In genomic region chr7:149761307-149761706, GRCh38 we compare ENCODE assay signal across 35 cellular contexts. TPM values are rescaled to one million over a fixed set of nuclear protein-coding genes. Genes with fewer than 3 reads are reported as not detected.
DNase-seq lines count a peak whose midpoint lies in the region; ATAC-seq, FAIRE-seq and TF ChIP-seq lines count a peak whose summit lies in the region.
"Had no signal": no experiment of that assay in that cellular context is flagged by ENCODE, and none has a peak within 500 bp of the region (broad histone marks: within the 10 kb centered on the region; RNA-seq: fewer than 3 reads in every experiment).

No MANE protein-coding gene starts in this region.

- TF ChIP-seq POLR2A in K562 (conservative IDR thresholded peaks at IDR 0.05) (no peak), spleen (IDR thresholded peaks at IDR 0.05) (no peak)

- peak; percentile 22; the same call in 1 of the 2 replicates for TF ChIP-seq EP300 in K562 (IDR thresholded peaks at IDR 0.05; ENCODE audit: low read length)

- peak overlapping the region; percentile 53; the same call in 1 of the 2 replicates for H3K4me2 ChIP-seq in K562 (ENCODE audit: insufficient read depth, low read length)
- H3K4me2 ChIP-seq: A549; BLaER1; BLaER1 treated with 17β-estradiol and CSF1 and Interleukin-3, amounts not matched to agents 10 nM and 100 nM had no signal

- H2AFZ ChIP-seq in K562 (ENCODE audit: low read depth, low read length): peak overlapping the region; percentile 27

- WGBS in K562 (ENCODE audit: insufficient coverage, low coverage, missing lambda C conversion rate): 34% methylated on average over 3 of the region's 5 CpGs
- 80 to 90% (median 85%) methylated on average over 5 of the region's 5 CpGs for WGBS in spleen, 5 donors

- TF ChIP-seq CTCF in K562 (IDR thresholded peaks at IDR 0.05 in 2 of 3, conservative IDR thresholded peaks at IDR 0.05 in 1 of 3; ENCODE audit: insufficient read depth in 2 of 3, low read depth in 1 of 3, low read length in 3 of 3): no peak
- no peak for TF ChIP-seq CTCF in spleen (IDR thresholded peaks at IDR 0.05 in 8 of 11, conservative IDR thresholded peaks at IDR 0.05 in 3 of 11)
- no peak for TF ChIP-seq CTCF in foreskin keratinocyte (conservative IDR thresholded peaks at IDR 0.05)

- CTCF ChIA-PET in K562 (lab: Yijun Ruan, JAX; ENCODE audit: low intra/inter-chr PET ratio): interaction anchor here (1.1 kb wide), 1 partner anchor 339 kb away, joined by 3 read pairs; no protein-coding TSS in a partner anchor

- intact Hi-C loops in K562 (cut with micrococcal nuclease): no loop called here
- intact Hi-C loops in posterior vena cava (cut with DNase I): no loop called here
- intact Hi-C loops in spleen (cut with DNase I; ENCODE audit: low total_unique reads): no loop called here

- POLR2A ChIA-PET in K562 (lab: Yijun Ruan, JAX): interaction anchor here (0.6 to 2.9 kb wide), 4 partner anchors 8 to 444 kb away, joined by 3 to 14 read pairs (median 6); no protein-coding TSS in a partner anchor

- in situ Hi-C loops in K562 (cut with MboI): no loop called here

- peak; percentile 75 for FAIRE-seq in K562 (lab: Jason Lieb, UNC)
- FAIRE-seq in HTR-8/SVneo (lab: Jason Lieb, UNC): no peak
- FAIRE-seq: A204.1, A549, D721Med had no signal

- no peaks in the 10 kb centered on the region for H3K79me2 ChIP-seq in K562 (ENCODE audit: control insufficient read depth, insufficient read depth, low read length)

- H3K27me3 ChIP-seq in K562 (ENCODE audit: control insufficient read depth in 2 of 2, insufficient read depth in 2 of 2, low read length in 2 of 2) (no peaks in the 10 kb centered on the region), spleen (replicated peaks in 1 of 7) (no peaks in the 10 kb centered on the region), foreskin keratinocyte (peaks cover 46% of the 10 kb centered on the region)
- H3K27me3 ChIP-seq: BLaER1; BLaER1 treated with 17β-estradiol and CSF1 and Interleukin-3, amounts not matched to agents 10 nM and 100 nM had no signal

- peaks cover 30 to 39% of the 10 kb centered on the region in 2 experiments for H3K4me1 ChIP-seq in K562 (replicated peaks in 1 of 2; ENCODE audit: control insufficient read depth in 2 of 2, insufficient read depth in 2 of 2, low read length in 2 of 2)
- no peaks in the 10 kb centered on the region for H3K4me1 ChIP-seq in spleen
- H3K4me1 ChIP-seq in foreskin keratinocyte: no peaks in the 10 kb centered on the region
- H3K4me1 ChIP-seq: A549; BE2C; BLaER1; BLaER1 treated with 17β-estradiol and CSF1 and Interleukin-3, amounts not matched to agents 10 nM and 100 nM; Caco-2 had no signal

- H3K9me1 ChIP-seq in K562 (ENCODE audit: control insufficient read depth, insufficient read depth, low read length): no peaks in the 10 kb centered on the region

- TF ChIP-seq RAD21 in K562 (CRISPR knock-in tag; conservative IDR thresholded peaks at IDR 0.05 in 1 of 2, IDR thresholded peaks at IDR 0.05 in 1 of 2): no peak

- H3K27ac ChIP-seq in K562 (ENCODE audit: extremely low read depth, low read depth, low read length): no peak overlapping the region
- no peak overlapping the region for H3K27ac ChIP-seq in spleen
- no peak overlapping the region for H3K27ac ChIP-seq in foreskin keratinocyte
- H3K27ac ChIP-seq: 22Rv1; A549; BLaER1; BLaER1 treated with 17β-estradiol and CSF1 and Interleukin-3, amounts not matched to agents 10 nM and 100 nM; C4-2B had no signal

- H3K36me3 ChIP-seq in K562 (ENCODE audit: control insufficient read depth, insufficient read depth, low read length) (peaks cover 3% of the 10 kb centered on the region; the same call in 1 of the 3 replicates), spleen (peaks cover 0 to 30% (median 18%) of the 10 kb centered on the region in 6 donors)
- H3K36me3 ChIP-seq: BE2C had no signal

- H4K20me1 ChIP-seq in K562 (replicated peaks; ENCODE audit: control insufficient read depth, insufficient read depth, low read length): no peaks in the 10 kb centered on the region
- H4K20me1 ChIP-seq: BLaER1 had no signal

- H3K4me3 ChIP-seq in K562 (no peak overlapping the region), spleen (no peak overlapping the region)
- H3K4me3 ChIP-seq: A549; BLaER1; BLaER1 treated with 17β-estradiol and CSF1 and Interleukin-3, amounts not matched to agents 10 nM and 100 nM had no signal

- BruUV-seq in K562 (replicated peaks; lab: Mats Ljungman, UMichigan): no TSS peak

- ATAC-seq in K562: peak; percentile 71
- ATAC-seq in foreskin keratinocyte: no peak
- ATAC-seq: A549; CD8-positive, alpha-beta T cell had no signal

- peak overlapping the region; percentile 4 to 71; a peak in 1 of 4 replicates for H3K9ac ChIP-seq in K562 (ENCODE audit: insufficient read depth in 1 of 2, low read depth in 2 of 2, low read length in 2 of 2)
- H3K9ac ChIP-seq: BLaER1; BLaER1 treated with 17β-estradiol and CSF1 and Interleukin-3, amounts not matched to agents 10 nM and 100 nM had no signal

- H3K9me3 ChIP-seq in K562 (replicated peaks; ENCODE audit: control insufficient read depth, insufficient read depth, low read depth, low read length) (no peaks in the 10 kb centered on the region), spleen (no peaks in the 10 kb centered on the region)
- H3K9me3 ChIP-seq: A549, BE2C, Caco-2 had no signal

- DNase-seq in OCI-M1 (lab: John Stamatoyannopoulos, UW) (peak; percentile 2), K562 (ENCODE audit: extremely low read depth in 1 of 4, low spot score in 3 of 4) (peak; percentile 46 to 71 (median 56)), posterior vena cava (ENCODE audit: low spot score) (peak; percentile 17), spleen (peak; percentile 6), inferior parietal cortex (ENCODE audit: extremely low spot score) (no peak), DMS 273 treated with DMSO at 0.1 percent for 48 hours (lab: John Stamatoyannopoulos, UW) (no peak), foreskin keratinocyte (no peak), HTR-8/SVneo (ENCODE audit: insufficient read length, low spot score) (no peak)
- DNase-seq: 8988T; ACHN; AML-193; BE2C; C1 segment of cervical spinal cord; Caco-2; Calu3; CD4-positive, alpha-beta memory T cell; CD4-positive, alpha-beta T cell; CD4-positive, CD25-positive, alpha-beta regulatory T cell; CD8-positive, alpha-beta memory T cell; CD8-positive, alpha-beta T cell; COR-L47; DMS153; DMS53; DMS79; DMS79 treated with DMSO at 0.1 percent for 48 hours; DND-41; EL had no signal

TF ChIP-seq in K562, 482 proteins besides CTCF, POLR2A, EP300 and RAD21 (continues in another document):
- TF ChIP-seq ARID1B (IDR thresholded peaks at IDR 0.05) (peak; percentile 64; the same call in 1 of the 2 replicates), ILF3 (IDR thresholded peaks at IDR 0.05; ENCODE audit: borderline replicate concordance) (no peak), MAZ (CRISPR knock-in tag; conservative IDR thresholded peaks at IDR 0.05 in 1 of 2, IDR thresholded peaks at IDR 0.05 in 1 of 2) (0 out of 4 replicates have a peak, but pooled peaks of 1 of the 2 experiments have one; percentile 23), FOXK1 (CRISPR knock-in tag; IDR thresholded peaks at IDR 0.05; ENCODE audit: borderline replicate concordance) (no peak), GMEB1 (CRISPR knock-in tag; IDR thresholded peaks at IDR 0.05) (no peak), CBFA2T2 (conservative IDR thresholded peaks at IDR 0.05) (peak; percentile 34; the same call in 1 of the 2 replicates), MCM5 (IDR thresholded peaks at IDR 0.05; ENCODE audit: low read depth) (no peak)

RNA-seq across cellular contexts. Expression of gene ZNF467, which starts 12.1 kb away (rescaled TPM):
- total RNA-seq in K562 (2011; cell fraction: chromatin; rRNA removed; ENCODE audit: low replicate concordance): 3.6 and 10.3 TPM in 2 replicates
- 7.6 and 11.7 TPM in 2 replicates for total RNA-seq in K562 (2011; cell fraction: nucleolus; rRNA removed)
- total RNA-seq in K562 (2011; cell fraction: nucleoplasm; rRNA removed): 5.1 and 5.6 TPM in 2 replicates
- 2.8 and 4.6 TPM in 2 replicates for total RNA-seq in K562 (2014; rRNA removed)
- total RNA-seq in K562 (2014; rRNA removed; fragmentation: Illumina TruSeq; extraction: Trizol): 0.80 and 1.3 TPM in 2 replicates
- 1.6 and 2.0 TPM in 2 replicates for total RNA-seq in K562 (2015; rRNA removed; fragmentation: Illumina TruSeq; extraction: Trizol)
- 14.2 and 16.2 TPM in 2 replicates for total RNA-seq in K562 (2021)
- 2.4 and 3.9 TPM in 2 replicates for polyA plus RNA-seq in K562 (2011; rRNA removed)
- polyA plus RNA-seq in K562 (2011; cell fraction: cytosol; rRNA removed): 3.2 and 8.5 TPM in 2 replicates
- polyA plus RNA-seq in K562 (2011; cell fraction: nucleus; rRNA removed): 17.0 and 31.8 TPM in 2 replicates
- 15.3 and 17.0 TPM in 2 replicates for polyA plus RNA-seq in K562 (2012)
- 1.7 and 3.2 TPM in 2 replicates for polyA plus RNA-seq in K562 (2014; fragmentation: Illumina TruSeq; extraction: Trizol)
- polyA plus RNA-seq in K562 (2014; fragmentation: Nextera tagmentation; extraction: Ambion mirVana): under 1 TPM; 0.32 to 0.42 TPM
- 6.6 and 8.3 TPM in 2 replicates for polyA plus RNA-seq in K562 (2014; rRNA removed)
- 0.60 and 1.1 TPM in 2 replicates for polyA minus RNA-seq in K562 (2011; rRNA and poly(A)+ RNA removed)
- 7.6 and 15.2 TPM in 2 replicates for polyA minus RNA-seq in K562 (2011; cell fraction: cytosol; rRNA and poly(A)+ RNA removed)
- polyA minus RNA-seq in K562 (2011; cell fraction: nucleus; rRNA and poly(A)+ RNA removed): 3.4 and 4.0 TPM in 2 replicates
- total RNA-seq in posterior vena cava: 10 to 100 TPM; 10.9 to 12.0 TPM
- total RNA-seq in spleen: 10 to 100 TPM; 25.5 to 48.5 (median 37.6) TPM
- 10 to 100 TPM in 2 of 3 donors, 1 to 10 TPM in 1; 6.0 to 15.2 (median 12.8) TPM for polyA plus RNA-seq in spleen
- 0.35 and 0.48 TPM in 2 replicates for total RNA-seq in foreskin keratinocyte
- polyA plus RNA-seq in foreskin keratinocyte: 0.48 and 0.66 TPM in 2 replicates
- total RNA-seq: A172 had no signal

Comparison
In these comparisons a context has a peak if more than half of its experiments do, and no peak if none do; other contexts are left out.
1. DNase-seq: peak in OCI-M1 (single experiment), K562 (4 of 4), posterior vena cava (single experiment) and spleen (single experiment); none in inferior parietal cortex (single experiment), DMS 273 treated with DMSO at 0.1 percent for 48 hours (single experiment), foreskin keratinocyte (0 of 2) and HTR-8/SVneo (single experiment).